ENCODE assay signal across 28 cellular contexts in the genomic region with DNA sequence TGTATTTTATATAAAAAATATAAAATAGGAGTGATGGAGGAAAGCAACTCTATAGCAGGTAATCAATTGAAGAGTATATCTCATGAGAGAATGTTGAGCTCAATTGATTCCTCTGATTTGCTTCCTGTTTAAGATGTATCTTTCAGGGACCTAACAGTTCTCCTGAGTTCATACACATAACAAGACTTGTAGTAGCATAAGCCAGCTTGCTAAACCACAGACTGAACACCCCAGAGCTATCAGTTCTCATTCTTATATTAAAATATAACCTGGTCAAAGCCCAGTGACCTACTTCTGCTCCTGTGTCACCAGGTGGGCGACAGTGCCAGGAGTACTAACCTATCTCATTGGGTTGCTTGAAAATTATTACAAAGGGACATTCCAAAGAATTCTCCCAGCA. TPM values are rescaled to one million over a fixed set of nuclear protein-coding genes. Genes with fewer than 3 reads are reported as not detected.
"Had no signal": no experiment of that assay in that cellular context is flagged by ENCODE, and none has a peak within 500 bp of the region (broad histone marks: within the 10 kb centered on the region; RNA-seq: fewer than 3 reads in every experiment).

No MANE protein-coding gene starts in this region.

- ATAC-seq: stimulated activated effector memory CD8-positive, alpha-beta T cell treated with anti-CD3 and anti-CD28 coated beads, Interleukin-12 subunit alpha, Interleukin-12 subunit beta, amount 100 ng/mL, for 72 hours; stimulated activated memory B cell treated with anti-CD40 and anti-IgM and Interleukin-4, amounts not matched to agents 10 μg/mL and 1 μg/mL and 100 μg/mL, for 72 hours; stimulated activated naive B cell treated with anti-CD40 and anti-IgM and Interleukin-4, amounts not matched to agents 10 μg/mL and 1 μg/mL and 100 μg/mL, for 72 hours; stimulated activated naive CD8-positive, alpha-beta T cell treated with anti-CD3 and anti-CD28 coated beads, Interleukin-15, amount 100 ng/mL, for 72 hours; stimulated activated naive CD8-positive, alpha-beta T cell treated with anti-CD3 and anti-CD28 coated beads, Interleukin-15, Interleukin-2, amounts not matched to agents 100 U/mL and 50 U/mL, for 24 hours; upper lobe of right lung had no signal

- H3K36me3 ChIP-seq: stomach, suprapubic skin, thoracic aorta, thyroid gland, tibial artery, tibial nerve, transverse colon, upper lobe of left lung, upper lobe of right lung, uterus, vagina had no signal

- H3K36me3 Mint-ChIP-seq: stimulated activated effector memory CD8-positive, alpha-beta T cell treated with anti-CD3 and anti-CD28 coated beads, Interleukin-12 subunit alpha, Interleukin-12 subunit beta, amount 100 ng/mL, for 72 hours; stimulated activated memory B cell treated with anti-CD40 and anti-IgM and Interleukin-4, amounts not matched to agents 10 μg/mL and 1 μg/mL and 100 μg/mL, for 72 hours; stimulated activated naive B cell treated with anti-CD40 and anti-IgM and Interleukin-4, amounts not matched to agents 10 μg/mL and 1 μg/mL and 100 μg/mL, for 72 hours; type B pancreatic cell had no signal

- H3K4me1 ChIP-seq: stomach, suprapubic skin, testis, thyroid gland, tibial artery, tibial nerve, upper lobe of left lung, upper lobe of right lung, uterus, vagina had no signal

- H3K4me1 Mint-ChIP-seq: stimulated activated effector memory CD8-positive, alpha-beta T cell treated with anti-CD3 and anti-CD28 coated beads, Interleukin-12 subunit alpha, Interleukin-12 subunit beta, amount 100 ng/mL, for 72 hours; stimulated activated memory B cell treated with anti-CD40 and anti-IgM and Interleukin-4, amounts not matched to agents 10 μg/mL and 1 μg/mL and 100 μg/mL, for 72 hours; stimulated activated naive B cell treated with anti-CD40 and anti-IgM and Interleukin-4, amounts not matched to agents 10 μg/mL and 1 μg/mL and 100 μg/mL, for 72 hours; stimulated activated naive CD8-positive, alpha-beta T cell treated with anti-CD3 and anti-CD28 coated beads, Interleukin-15, amount 100 ng/mL, for 72 hours had no signal

- DNase-seq: stimulated activated CD4-positive, alpha-beta T cell treated with anti-CD3 and anti-CD28 coated beads, Interleukin-2, amount 100 ng/mL, for 48 hours; stimulated activated CD4-positive, alpha-beta T cell treated with anti-CD3 and anti-CD28 coated beads, Interleukin-4, amount 100 ng/mL, for 1 hour; stimulated activated CD4-positive, alpha-beta T cell treated with anti-CD3 and anti-CD28 coated beads, Interleukin-4, amount 100 ng/mL, for 24 hours; stimulated activated CD4-positive, alpha-beta T cell treated with anti-CD3 and anti-CD28 coated beads, Interleukin-4, amount 100 ng/mL, for 4 hours; stimulated activated CD8-positive, alpha-beta memory T cell treated with anti-CD3 and anti-CD28 coated beads, Interleukin-4, amount 100 ng/mL, for 48 hours; stimulated activated naive B cell treated with anti-CD40 and anti-IgM and Interleukin-4, amounts not matched to agents 10 μg/mL and 1 μg/mL and 100 μg/mL, for 72 hours; stimulated activated naive CD4-positive, alpha-beta T cell; stimulated activated naive CD4-positive, alpha-beta T cell treated with Interleukin-2 at 50 U/mL for 16 hours; stimulated activated naive CD8-positive, alpha-beta T cell treated with anti-CD3 and anti-CD28 coated beads, Interleukin-15, amount 100 ng/mL, for 72 hours; stimulated activated naive CD8-positive, alpha-beta T cell treated with anti-CD3 and anti-CD28 coated beads, Interleukin-15, Interleukin-2, amounts not matched to agents 100 U/mL and 50 U/mL, for 24 hours; stomach; substantia nigra; testis; thyroid gland; tibial artery; transverse colon; trophoblast cell; upper lobe of left lung; upper lobe of right lung; uterus had no signal

- H3K27ac Mint-ChIP-seq: stimulated activated effector memory CD8-positive, alpha-beta T cell treated with anti-CD3 and anti-CD28 coated beads, Interleukin-12 subunit alpha, Interleukin-12 subunit beta, amount 100 ng/mL, for 72 hours; stimulated activated memory B cell treated with anti-CD40 and anti-IgM and Interleukin-4, amounts not matched to agents 10 μg/mL and 1 μg/mL and 100 μg/mL, for 72 hours; stimulated activated naive B cell treated with anti-CD40 and anti-IgM and Interleukin-4, amounts not matched to agents 10 μg/mL and 1 μg/mL and 100 μg/mL, for 72 hours; stimulated activated naive CD8-positive, alpha-beta T cell treated with anti-CD3 and anti-CD28 coated beads, Interleukin-15, amount 100 ng/mL, for 72 hours; stimulated activated naive CD8-positive, alpha-beta T cell treated with anti-CD3 and anti-CD28 coated beads, Interleukin-15, Interleukin-2, amounts not matched to agents 100 ng/mL and 50 ng/mL, for 24 hours; type B pancreatic cell had no signal

- H3K4me3 Mint-ChIP-seq: stimulated activated effector memory CD8-positive, alpha-beta T cell treated with anti-CD3 and anti-CD28 coated beads, Interleukin-12 subunit alpha, Interleukin-12 subunit beta, amount 100 ng/mL, for 72 hours; stimulated activated memory B cell treated with anti-CD40 and anti-IgM and Interleukin-4, amounts not matched to agents 10 μg/mL and 1 μg/mL and 100 μg/mL, for 72 hours; stimulated activated naive B cell treated with anti-CD40 and anti-IgM and Interleukin-4, amounts not matched to agents 10 μg/mL and 1 μg/mL and 100 μg/mL, for 72 hours; stimulated activated naive CD8-positive, alpha-beta T cell treated with anti-CD3 and anti-CD28 coated beads, Interleukin-15, amount 100 ng/mL, for 72 hours; stimulated activated naive CD8-positive, alpha-beta T cell treated with anti-CD3 and anti-CD28 coated beads, Interleukin-15, Interleukin-2, amounts not matched to agents 100 ng/mL and 50 ng/mL, for 24 hours; type B pancreatic cell had no signal

- H3K9me3 ChIP-seq: stomach, suprapubic skin, testis, thoracic aorta, thyroid gland, tibial artery, tibial nerve, transverse colon, upper lobe of left lung, upper lobe of right lung, uterus, vagina had no signal

- H3K4me3 ChIP-seq: stomach, suprapubic skin, testis, thoracic aorta, thyroid gland, tibial artery, tibial nerve, transverse colon, upper lobe of left lung, upper lobe of right lung, uterus, vagina had no signal

- H3K27ac ChIP-seq: stomach, suprapubic skin, testis, thoracic aorta, thyroid gland, tibial artery, tibial nerve, transverse colon, upper lobe of left lung, upper lobe of right lung, uterus, vagina had no signal

- H3K27me3 ChIP-seq: stomach, suprapubic skin, testis, thyroid gland, tibial artery, tibial nerve, transverse colon, upper lobe of left lung, upper lobe of right lung, uterus, vagina had no signal

- H3K9me3 Mint-ChIP-seq: stimulated activated memory B cell treated with anti-CD40 and anti-IgM and Interleukin-4, amounts not matched to agents 10 μg/mL and 1 μg/mL and 100 μg/mL, for 72 hours; stimulated activated naive CD8-positive, alpha-beta T cell treated with anti-CD3 and anti-CD28 coated beads, Interleukin-15, amount 100 ng/mL, for 72 hours; stimulated activated naive CD8-positive, alpha-beta T cell treated with anti-CD3 and anti-CD28 coated beads, Interleukin-15, Interleukin-2, amounts not matched to agents 100 ng/mL and 50 ng/mL, for 24 hours; type B pancreatic cell had no signal

- H3K27me3 Mint-ChIP-seq: stimulated activated naive CD8-positive, alpha-beta T cell treated with anti-CD3 and anti-CD28 coated beads, Interleukin-15, amount 100 ng/mL, for 72 hours; stimulated activated naive CD8-positive, alpha-beta T cell treated with anti-CD3 and anti-CD28 coated beads, Interleukin-15, Interleukin-2, amounts not matched to agents 100 ng/mL and 50 ng/mL, for 24 hours; type B pancreatic cell had no signal

RNA-seq across cellular contexts. Expression of gene CDH20, which starts 41.0 kb away (rescaled TPM):
- total RNA-seq: vagina had no signal
